In genomic region chr14:88941414-88941813, GRCh38 we compare ENCODE assay signal across 18 cellular contexts.
DNase-seq lines count a peak whose midpoint lies in the region; ATAC-seq, FAIRE-seq and TF ChIP-seq lines count a peak whose summit lies in the region.
"Had no signal": no experiment of that assay in that cellular context is flagged by ENCODE, and none has a peak within 500 bp of the region (broad histone marks: within the 10 kb centered on the region; RNA-seq: fewer than 3 reads in every experiment).

No MANE protein-coding gene starts in this region.

- no peaks in the 10 kb centered on the region for H3K36me3 ChIP-seq in RWPE2 (ENCODE audit: low read depth)

- no peaks in the 10 kb centered on the region for H3K9me3 ChIP-seq in RWPE2 (ENCODE audit: severe bottlenecking)

- no peaks in the 10 kb centered on the region for H3K9me3 Mint-ChIP-seq in activated naive CD4-positive, alpha-beta T cell treated with anti-CD3 and anti-CD28 coated beads, Interleukin-2, amount 50 U/mL, for 72 hours
- H3K9me3 Mint-ChIP-seq: H9 had no signal

- peak; percentile 60; the same call in 1 of the 3 replicates for ATAC-seq in RWPE2 (ENCODE audit: low read depth)
- no peak for ATAC-seq in activated naive CD4-positive, alpha-beta T cell treated with anti-CD3 and anti-CD28 coated beads, Interleukin-2, amount 50 U/mL, for 72 hours
- ATAC-seq: A549 had no signal

- H3K4me3 ChIP-seq in RWPE2 (ENCODE audit: severe bottlenecking), result no peak overlapping the region
- H3K4me3 ChIP-seq: A549 had no signal

- no peak overlapping the region for H3K27ac Mint-ChIP-seq in activated naive CD4-positive, alpha-beta T cell treated with anti-CD3 and anti-CD28 coated beads, Interleukin-2, amount 50 U/mL, for 72 hours
- H3K27ac Mint-ChIP-seq: CD4-positive, alpha-beta memory T cell; H9 had no signal

- DNase-seq in NCI-H748 (lab: John Stamatoyannopoulos, UW; ENCODE audit: unreplicated experiment) (peak; percentile 33), NCI-H748 treated with DMSO at 0.1 percent for 48 hours (lab: John Stamatoyannopoulos, UW) (no peak), DMS53 treated with DMSO at 0.1 percent for 48 hours (lab: John Stamatoyannopoulos, UW; ENCODE audit: unreplicated experiment) (peak; percentile 46), RWPE2 (ENCODE audit: low spot score) (no peak), kidney tubule cell (ENCODE audit: low spot score) (peak; percentile 2), D721Med (ENCODE audit: insufficient read length, low spot score) (no peak)
- no peak for DNase-seq in activated naive CD4-positive, alpha-beta T cell treated with anti-CD3 and anti-CD28 coated beads, Interleukin-2, amount 50 U/mL, for 72 hours (ENCODE audit: low spot score in 2 of 2)
- DNase-seq: AML-193; CD4-positive, alpha-beta memory T cell; H9 had no signal

- TF ChIP-seq CTCF in RWPE2 (IDR thresholded peaks at IDR 0.05; ENCODE audit: poor library complexity, severe bottlenecking) (no peak), D721Med (IDR thresholded peaks at IDR 0.05; ENCODE audit: insufficient read depth, missing control alignments) (no peak)

- H3K27me3 ChIP-seq in RWPE2 (ENCODE audit: insufficient read depth, poor library complexity, severe bottlenecking), result no peaks in the 10 kb centered on the region

- no peak for FAIRE-seq in D721Med (lab: Jason Lieb, UNC)
- FAIRE-seq: A549, G401.6, GM12891, GM19239, H1, HTR-8/SVneo had no signal

- H3K27ac ChIP-seq in RWPE2 (ENCODE audit: poor library complexity, severe bottlenecking), result no peak overlapping the region
- H3K27ac ChIP-seq: 22Rv1, A549, C4-2B had no signal

- H3K4me1 ChIP-seq in RWPE2 (ENCODE audit: insufficient read depth, poor library complexity, severe bottlenecking), result peaks cover 3% of the 10 kb centered on the region

- H3K36me3 Mint-ChIP-seq in activated naive CD4-positive, alpha-beta T cell treated with anti-CD3 and anti-CD28 coated beads, Interleukin-2, amount 50 U/mL, for 72 hours, result no peaks in the 10 kb centered on the region
- H3K36me3 Mint-ChIP-seq: CD4-positive, alpha-beta memory T cell had no signal

Comparison
In these comparisons a context has a peak if more than half of its experiments do, and no peak if none do; other contexts are left out.
1. DNase-seq: peak in NCI-H748 (single experiment), DMS53 treated with DMSO at 0.1 percent for 48 hours (single experiment) and kidney tubule cell (single experiment); none in NCI-H748 treated with DMSO at 0.1 percent for 48 hours (single experiment), RWPE2 (single experiment), D721Med (single experiment) and activated naive CD4-positive, alpha-beta T cell treated with anti-CD3 and anti-CD28 coated beads, Interleukin-2, amount 50 U/mL, for 72 hours (0 of 2).